1 cellular context compared by ENCODE assay signal in the genomic region with DNA sequence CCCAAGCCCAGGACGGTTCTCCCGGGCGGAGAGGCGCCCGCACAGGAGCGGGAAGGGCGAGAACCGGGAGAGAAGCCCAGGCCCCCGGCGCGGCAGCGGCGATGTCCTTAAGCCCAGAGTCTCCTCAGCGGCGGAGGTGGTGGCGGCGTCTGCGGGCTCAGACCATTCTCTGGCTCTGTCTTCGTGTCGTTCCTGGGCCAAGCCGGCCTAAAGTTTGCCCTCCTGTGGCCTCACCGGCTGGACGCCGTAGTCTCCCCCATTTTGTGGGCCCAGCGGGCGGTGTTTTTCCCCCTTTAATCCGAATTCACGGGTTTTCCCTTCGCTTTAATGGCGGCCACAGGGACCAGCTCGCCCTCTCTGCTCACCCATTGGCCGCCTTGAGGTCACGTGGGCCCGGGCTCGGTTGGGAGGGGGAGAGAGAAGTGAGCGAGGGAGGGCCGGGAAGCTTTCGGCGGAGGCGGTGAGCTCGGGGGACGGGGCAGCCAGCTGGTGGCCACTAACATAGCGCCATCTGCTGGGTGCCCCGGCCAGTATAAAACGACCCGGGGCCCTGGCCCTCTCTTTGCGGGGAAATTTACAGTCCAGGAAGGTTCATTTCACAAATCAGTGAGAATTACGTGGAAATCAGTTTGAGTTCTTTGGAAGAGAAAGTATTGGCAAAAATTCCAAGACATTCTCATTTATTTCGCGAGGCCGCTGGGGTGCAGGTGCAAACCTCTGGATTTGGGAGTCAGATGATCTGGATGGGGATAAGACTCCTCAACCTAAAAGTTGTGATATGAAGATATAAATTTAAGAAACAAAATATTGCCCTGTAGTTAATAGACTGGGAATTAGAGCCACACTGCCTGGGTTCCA.
TF ChIP-seq lines count a peak whose summit lies in the region.

No MANE protein-coding gene starts in this region.

TF ChIP-seq in HepG2, 621 proteins besides CTCF, POLR2A, EP300 and RAD21 (continued from another document and continues in another):
- TF ChIP-seq, protein P1, sequence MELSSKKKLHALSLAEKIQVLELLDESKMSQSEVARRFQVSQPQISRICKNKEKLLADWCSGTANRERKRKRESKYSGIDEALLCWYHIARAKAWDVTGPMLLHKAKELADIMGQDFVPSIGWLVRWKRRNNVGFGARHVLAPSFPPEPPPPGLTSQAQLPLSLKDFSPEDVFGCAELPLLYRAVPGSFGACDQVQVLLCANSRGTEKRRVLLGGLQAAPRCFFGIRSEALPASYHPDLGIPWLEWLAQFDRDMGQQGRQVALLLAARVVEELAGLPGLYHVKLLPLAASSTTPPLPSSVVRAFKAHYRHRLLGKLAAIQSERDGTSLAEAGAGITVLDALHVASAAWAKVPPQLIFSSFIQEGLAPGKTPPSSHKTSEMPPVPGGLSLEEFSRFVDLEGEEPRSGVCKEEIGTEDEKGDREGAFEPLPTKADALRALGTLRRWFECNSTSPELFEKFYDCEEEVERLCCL (CRISPR knock-in tag; IDR thresholded peaks at IDR 0.05; ENCODE audit: borderline replicate concordance): no peak
- TF ChIP-seq, protein P2, sequence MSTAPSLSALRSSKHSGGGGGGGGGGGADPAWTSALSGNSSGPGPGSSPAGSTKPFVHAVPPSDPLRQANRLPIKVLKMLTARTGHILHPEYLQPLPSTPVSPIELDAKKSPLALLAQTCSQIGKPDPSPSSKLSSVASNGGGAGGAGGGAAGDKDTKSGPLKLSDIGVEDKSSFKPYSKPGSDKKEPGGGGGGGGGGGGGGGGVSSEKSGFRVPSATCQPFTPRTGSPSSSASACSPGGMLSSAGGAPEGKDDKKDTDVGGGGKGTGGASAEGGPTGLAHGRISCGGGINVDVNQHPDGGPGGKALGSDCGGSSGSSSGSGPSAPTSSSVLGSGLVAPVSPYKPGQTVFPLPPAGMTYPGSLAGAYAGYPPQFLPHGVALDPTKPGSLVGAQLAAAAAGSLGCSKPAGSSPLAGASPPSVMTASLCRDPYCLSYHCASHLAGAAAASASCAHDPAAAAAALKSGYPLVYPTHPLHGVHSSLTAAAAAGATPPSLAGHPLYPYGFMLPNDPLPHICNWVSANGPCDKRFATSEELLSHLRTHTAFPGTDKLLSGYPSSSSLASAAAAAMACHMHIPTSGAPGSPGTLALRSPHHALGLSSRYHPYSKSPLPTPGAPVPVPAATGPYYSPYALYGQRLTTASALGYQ (CRISPR knock-in tag; IDR thresholded peaks at IDR 0.05): peak; percentile 31; the same call in 1 of the 2 replicates
- TF ChIP-seq BRCA1 (CRISPR knock-in tag; IDR thresholded peaks at IDR 0.05) (no peak), NFE2L2 (IDR thresholded peaks at IDR 0.05; ENCODE audit: low read length) (no peak), ZNF251 (CRISPR knock-in tag; IDR thresholded peaks at IDR 0.05) (no peak), ZNF235 (CRISPR knock-in tag; IDR thresholded peaks at IDR 0.05; ENCODE audit: borderline replicate concordance) (0 out of 2 replicates have a peak, but pooled peaks have one; percentile 61), ISX (CRISPR knock-in tag; conservative IDR thresholded peaks at IDR 0.05) (peak; percentile 38; the same call in 1 of the 2 replicates), NR2F1 (CRISPR knock-in tag; IDR thresholded peaks at IDR 0.05) (no peak), ZNF44 (CRISPR knock-in tag; IDR thresholded peaks at IDR 0.05) (0 out of 2 replicates have a peak, but pooled peaks have one; percentile 81), ZFP36L1 (CRISPR knock-in tag; IDR thresholded peaks at IDR 0.05) (peak; percentile 58; the same call in 1 of the 2 replicates), ZNF225 (CRISPR knock-in tag; IDR thresholded peaks at IDR 0.05) (no peak), SP5 (CRISPR knock-in tag; IDR thresholded peaks at IDR 0.05; ENCODE audit: borderline replicate concordance, low read depth) (0 out of 2 replicates have a peak, but pooled peaks have one; percentile 18), SSRP1 (CRISPR knock-in tag; IDR thresholded peaks at IDR 0.05) (0 out of 2 replicates have a peak, but pooled peaks have one; percentile 37), CC2D1A (CRISPR knock-in tag; IDR thresholded peaks at IDR 0.05) (0 out of 2 replicates have a peak, but pooled peaks have one; percentile 74), GATAD1 (CRISPR knock-in tag; IDR thresholded peaks at IDR 0.05) (peak; percentile 49; the same call in 1 of the 2 replicates), ZNF432 (CRISPR knock-in tag; IDR thresholded peaks at IDR 0.05; ENCODE audit: borderline replicate concordance) (no peak)
- TF ChIP-seq, protein P3, sequence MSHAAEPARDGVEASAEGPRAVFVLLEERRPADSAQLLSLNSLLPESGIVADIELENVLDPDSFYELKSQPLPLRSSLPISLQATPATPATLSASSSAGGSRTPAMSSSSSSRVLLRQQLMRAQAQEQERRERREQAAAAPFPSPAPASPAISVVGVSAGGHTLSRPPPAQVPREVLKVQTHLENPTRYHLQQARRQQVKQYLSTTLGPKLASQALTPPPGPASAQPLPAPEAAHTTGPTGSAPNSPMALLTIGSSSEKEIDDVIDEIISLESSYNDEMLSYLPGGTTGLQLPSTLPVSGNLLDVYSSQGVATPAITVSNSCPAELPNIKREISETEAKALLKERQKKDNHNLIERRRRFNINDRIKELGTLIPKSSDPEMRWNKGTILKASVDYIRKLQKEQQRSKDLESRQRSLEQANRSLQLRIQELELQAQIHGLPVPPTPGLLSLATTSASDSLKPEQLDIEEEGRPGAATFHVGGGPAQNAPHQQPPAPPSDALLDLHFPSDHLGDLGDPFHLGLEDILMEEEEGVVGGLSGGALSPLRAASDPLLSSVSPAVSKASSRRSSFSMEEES (CRISPR knock-in tag; IDR thresholded peaks at IDR 0.05): peak; percentile 76
- TF ChIP-seq, protein P4, sequence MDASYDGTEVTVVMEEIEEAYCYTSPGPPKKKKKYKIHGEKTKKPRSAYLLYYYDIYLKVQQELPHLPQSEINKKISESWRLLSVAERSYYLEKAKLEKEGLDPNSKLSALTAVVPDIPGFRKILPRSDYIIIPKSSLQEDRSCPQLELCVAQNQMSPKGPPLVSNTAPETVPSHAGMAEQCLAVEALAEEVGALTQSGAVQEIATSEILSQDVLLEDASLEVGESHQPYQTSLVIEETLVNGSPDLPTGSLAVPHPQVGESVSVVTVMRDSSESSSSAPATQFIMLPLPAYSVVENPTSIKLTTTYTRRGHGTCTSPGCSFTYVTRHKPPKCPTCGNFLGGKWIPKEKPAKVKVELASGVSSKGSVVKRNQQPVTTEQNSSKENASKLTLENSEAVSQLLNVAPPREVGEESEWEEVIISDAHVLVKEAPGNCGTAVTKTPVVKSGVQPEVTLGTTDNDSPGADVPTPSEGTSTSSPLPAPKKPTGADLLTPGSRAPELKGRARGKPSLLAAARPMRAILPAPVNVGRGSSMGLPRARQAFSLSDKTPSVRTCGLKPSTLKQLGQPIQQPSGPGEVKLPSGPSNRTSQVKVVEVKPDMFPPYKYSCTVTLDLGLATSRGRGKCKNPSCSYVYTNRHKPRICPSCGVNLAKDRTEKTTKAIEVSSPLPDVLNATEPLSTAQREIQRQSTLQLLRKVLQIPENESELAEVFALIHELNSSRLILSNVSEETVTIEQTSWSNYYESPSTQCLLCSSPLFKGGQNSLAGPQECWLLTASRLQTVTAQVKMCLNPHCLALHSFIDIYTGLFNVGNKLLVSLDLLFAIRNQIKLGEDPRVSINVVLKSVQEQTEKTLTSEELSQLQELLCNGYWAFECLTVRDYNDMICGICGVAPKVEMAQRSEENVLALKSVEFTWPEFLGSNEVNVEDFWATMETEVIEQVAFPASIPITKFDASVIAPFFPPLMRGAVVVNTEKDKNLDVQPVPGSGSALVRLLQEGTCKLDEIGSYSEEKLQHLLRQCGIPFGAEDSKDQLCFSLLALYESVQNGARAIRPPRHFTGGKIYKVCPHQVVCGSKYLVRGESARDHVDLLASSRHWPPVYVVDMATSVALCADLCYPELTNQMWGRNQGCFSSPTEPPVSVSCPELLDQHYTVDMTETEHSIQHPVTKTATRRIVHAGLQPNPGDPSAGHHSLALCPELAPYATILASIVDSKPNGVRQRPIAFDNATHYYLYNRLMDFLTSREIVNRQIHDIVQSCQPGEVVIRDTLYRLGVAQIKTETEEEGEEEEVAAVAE (CRISPR knock-in tag; IDR thresholded peaks at IDR 0.05; ENCODE audit: borderline replicate concordance): peak; percentile 55
- TF ChIP-seq, protein P5, sequence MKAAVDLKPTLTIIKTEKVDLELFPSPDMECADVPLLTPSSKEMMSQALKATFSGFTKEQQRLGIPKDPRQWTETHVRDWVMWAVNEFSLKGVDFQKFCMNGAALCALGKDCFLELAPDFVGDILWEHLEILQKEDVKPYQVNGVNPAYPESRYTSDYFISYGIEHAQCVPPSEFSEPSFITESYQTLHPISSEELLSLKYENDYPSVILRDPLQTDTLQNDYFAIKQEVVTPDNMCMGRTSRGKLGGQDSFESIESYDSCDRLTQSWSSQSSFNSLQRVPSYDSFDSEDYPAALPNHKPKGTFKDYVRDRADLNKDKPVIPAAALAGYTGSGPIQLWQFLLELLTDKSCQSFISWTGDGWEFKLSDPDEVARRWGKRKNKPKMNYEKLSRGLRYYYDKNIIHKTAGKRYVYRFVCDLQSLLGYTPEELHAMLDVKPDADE (CRISPR knock-in tag; IDR thresholded peaks at IDR 0.05): no peak; the same call in 1 of the 2 replicates
- TF ChIP-seq, protein P6, sequence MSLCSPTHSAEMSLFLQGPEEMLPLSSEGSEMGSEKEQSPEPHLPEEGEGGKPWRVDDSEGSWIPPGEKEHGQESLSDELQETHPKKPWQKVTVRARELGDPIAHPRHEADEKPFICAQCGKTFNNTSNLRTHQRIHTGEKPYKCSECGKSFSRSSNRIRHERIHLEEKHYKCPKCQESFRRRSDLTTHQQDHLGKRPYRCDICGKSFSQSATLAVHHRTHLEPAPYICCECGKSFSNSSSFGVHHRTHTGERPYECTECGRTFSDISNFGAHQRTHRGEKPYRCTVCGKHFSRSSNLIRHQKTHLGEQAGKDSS (CRISPR knock-in tag; IDR thresholded peaks at IDR 0.05; ENCODE audit: borderline replicate concordance, low read depth): peak; percentile 79
- TF ChIP-seq, protein P7, sequence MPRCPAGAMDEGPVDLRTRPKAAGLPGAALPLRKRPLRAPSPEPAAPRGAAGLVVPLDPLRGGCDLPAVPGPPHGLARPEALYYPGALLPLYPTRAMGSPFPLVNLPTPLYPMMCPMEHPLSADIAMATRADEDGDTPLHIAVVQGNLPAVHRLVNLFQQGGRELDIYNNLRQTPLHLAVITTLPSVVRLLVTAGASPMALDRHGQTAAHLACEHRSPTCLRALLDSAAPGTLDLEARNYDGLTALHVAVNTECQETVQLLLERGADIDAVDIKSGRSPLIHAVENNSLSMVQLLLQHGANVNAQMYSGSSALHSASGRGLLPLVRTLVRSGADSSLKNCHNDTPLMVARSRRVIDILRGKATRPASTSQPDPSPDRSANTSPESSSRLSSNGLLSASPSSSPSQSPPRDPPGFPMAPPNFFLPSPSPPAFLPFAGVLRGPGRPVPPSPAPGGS (CRISPR knock-in tag; IDR thresholded peaks at IDR 0.05): peak; percentile 46; the same call in 1 of the 2 replicates
- TF ChIP-seq, protein P8, sequence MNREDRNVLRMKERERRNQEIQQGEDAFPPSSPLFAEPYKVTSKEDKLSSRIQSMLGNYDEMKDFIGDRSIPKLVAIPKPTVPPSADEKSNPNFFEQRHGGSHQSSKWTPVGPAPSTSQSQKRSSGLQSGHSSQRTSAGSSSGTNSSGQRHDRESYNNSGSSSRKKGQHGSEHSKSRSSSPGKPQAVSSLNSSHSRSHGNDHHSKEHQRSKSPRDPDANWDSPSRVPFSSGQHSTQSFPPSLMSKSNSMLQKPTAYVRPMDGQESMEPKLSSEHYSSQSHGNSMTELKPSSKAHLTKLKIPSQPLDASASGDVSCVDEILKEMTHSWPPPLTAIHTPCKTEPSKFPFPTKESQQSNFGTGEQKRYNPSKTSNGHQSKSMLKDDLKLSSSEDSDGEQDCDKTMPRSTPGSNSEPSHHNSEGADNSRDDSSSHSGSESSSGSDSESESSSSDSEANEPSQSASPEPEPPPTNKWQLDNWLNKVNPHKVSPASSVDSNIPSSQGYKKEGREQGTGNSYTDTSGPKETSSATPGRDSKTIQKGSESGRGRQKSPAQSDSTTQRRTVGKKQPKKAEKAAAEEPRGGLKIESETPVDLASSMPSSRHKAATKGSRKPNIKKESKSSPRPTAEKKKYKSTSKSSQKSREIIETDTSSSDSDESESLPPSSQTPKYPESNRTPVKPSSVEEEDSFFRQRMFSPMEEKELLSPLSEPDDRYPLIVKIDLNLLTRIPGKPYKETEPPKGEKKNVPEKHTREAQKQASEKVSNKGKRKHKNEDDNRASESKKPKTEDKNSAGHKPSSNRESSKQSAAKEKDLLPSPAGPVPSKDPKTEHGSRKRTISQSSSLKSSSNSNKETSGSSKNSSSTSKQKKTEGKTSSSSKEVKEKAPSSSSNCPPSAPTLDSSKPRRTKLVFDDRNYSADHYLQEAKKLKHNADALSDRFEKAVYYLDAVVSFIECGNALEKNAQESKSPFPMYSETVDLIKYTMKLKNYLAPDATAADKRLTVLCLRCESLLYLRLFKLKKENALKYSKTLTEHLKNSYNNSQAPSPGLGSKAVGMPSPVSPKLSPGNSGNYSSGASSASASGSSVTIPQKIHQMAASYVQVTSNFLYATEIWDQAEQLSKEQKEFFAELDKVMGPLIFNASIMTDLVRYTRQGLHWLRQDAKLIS (CRISPR knock-in tag; IDR thresholded peaks at IDR 0.05): no peak
- TF ChIP-seq, protein P9, sequence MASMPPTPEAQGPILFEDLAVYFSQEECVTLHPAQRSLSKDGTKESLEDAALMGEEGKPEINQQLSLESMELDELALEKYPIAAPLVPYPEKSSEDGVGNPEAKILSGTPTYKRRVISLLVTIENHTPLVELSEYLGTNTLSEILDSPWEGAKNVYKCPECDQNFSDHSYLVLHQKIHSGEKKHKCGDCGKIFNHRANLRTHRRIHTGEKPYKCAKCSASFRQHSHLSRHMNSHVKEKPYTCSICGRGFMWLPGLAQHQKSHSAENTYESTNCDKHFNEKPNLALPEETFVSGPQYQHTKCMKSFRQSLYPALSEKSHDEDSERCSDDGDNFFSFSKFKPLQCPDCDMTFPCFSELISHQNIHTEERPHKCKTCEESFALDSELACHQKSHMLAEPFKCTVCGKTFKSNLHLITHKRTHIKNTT (CRISPR knock-in tag; IDR thresholded peaks at IDR 0.05): no peak
- TF ChIP-seq, protein P10, sequence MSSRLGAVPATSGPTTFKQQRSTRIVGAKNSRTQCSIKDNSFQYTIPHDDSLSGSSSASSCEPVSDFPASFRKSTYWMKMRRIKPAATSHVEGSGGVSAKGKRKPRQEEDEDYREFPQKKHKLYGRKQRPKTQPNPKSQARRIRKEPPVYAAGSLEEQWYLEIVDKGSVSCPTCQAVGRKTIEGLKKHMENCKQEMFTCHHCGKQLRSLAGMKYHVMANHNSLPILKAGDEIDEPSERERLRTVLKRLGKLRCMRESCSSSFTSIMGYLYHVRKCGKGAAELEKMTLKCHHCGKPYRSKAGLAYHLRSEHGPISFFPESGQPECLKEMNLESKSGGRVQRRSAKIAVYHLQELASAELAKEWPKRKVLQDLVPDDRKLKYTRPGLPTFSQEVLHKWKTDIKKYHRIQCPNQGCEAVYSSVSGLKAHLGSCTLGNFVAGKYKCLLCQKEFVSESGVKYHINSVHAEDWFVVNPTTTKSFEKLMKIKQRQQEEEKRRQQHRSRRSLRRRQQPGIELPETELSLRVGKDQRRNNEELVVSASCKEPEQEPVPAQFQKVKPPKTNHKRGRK (CRISPR knock-in tag; IDR thresholded peaks at IDR 0.05): no peak
- TF ChIP-seq, protein P11, sequence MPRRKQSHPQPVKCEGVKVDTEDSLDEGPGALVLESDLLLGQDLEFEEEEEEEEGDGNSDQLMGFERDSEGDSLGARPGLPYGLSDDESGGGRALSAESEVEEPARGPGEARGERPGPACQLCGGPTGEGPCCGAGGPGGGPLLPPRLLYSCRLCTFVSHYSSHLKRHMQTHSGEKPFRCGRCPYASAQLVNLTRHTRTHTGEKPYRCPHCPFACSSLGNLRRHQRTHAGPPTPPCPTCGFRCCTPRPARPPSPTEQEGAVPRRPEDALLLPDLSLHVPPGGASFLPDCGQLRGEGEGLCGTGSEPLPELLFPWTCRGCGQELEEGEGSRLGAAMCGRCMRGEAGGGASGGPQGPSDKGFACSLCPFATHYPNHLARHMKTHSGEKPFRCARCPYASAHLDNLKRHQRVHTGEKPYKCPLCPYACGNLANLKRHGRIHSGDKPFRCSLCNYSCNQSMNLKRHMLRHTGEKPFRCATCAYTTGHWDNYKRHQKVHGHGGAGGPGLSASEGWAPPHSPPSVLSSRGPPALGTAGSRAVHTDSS (CRISPR knock-in tag; conservative IDR thresholded peaks at IDR 0.05): no peak
